Comparison of ENCODE assay signal across 8 cellular contexts in the genomic region with DNA sequence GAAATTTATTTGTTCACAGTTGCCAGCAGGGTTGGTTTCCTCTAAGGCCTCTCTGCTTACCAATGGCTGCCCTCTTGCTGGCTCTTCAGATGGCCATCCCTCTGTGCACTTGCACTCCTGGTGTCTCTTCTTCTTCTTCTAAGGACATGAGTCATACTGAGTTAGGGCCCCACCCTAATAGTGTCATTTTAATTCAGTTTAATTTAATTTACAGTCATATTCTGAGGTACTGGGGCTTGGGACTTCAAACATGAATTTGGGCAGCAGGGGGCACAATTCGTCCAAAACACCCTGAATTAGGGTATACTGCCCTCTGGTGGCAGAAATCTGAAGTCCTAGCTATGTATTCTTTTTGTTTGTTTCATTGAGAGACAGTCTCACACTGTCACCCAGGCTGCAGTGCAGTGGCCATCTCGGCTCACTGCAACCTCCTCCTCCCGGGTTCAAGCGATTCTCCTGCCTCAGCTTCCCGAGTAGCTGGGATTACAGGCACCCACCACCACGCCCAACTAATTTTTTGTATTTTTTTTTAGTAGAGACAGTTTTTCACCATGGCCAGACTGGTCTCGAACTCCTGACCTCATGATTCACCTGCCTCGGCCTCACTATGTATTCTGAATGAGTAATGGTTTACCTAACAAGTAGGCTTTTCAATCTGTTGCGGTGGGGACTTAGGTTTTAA. TPM values are rescaled to one million over a fixed set of nuclear protein-coding genes. Genes with fewer than 3 reads are reported as not detected.
DNase-seq lines count a peak whose midpoint lies in the region; ATAC-seq and TF ChIP-seq lines count a peak whose summit lies in the region.

No MANE protein-coding gene starts in this region.

- DNase-seq in A172 (ENCODE audit: low spot score) (peak; percentile 95), HL-60 (ENCODE audit: low read depth in 1 of 2, low spot score in 1 of 2) (peak; percentile 78 to 88), NCI-H82 (lab: John Stamatoyannopoulos, UW) (peak; percentile 97), dorsolateral prefrontal cortex (peak in 5 of 10 donors; percentile 31 to 78 (median 47)), medulla oblongata (ENCODE audit: extremely low spot score) (peak; percentile 94)
- DNase-seq in activated CD4-positive, alpha-beta T cell treated with anti-CD3 and anti-CD28 coated beads, Interleukin-2, amount 50 U/mL, for 24 hours (ENCODE audit: low read depth in 1 of 2, low spot score in 1 of 2) = peak; percentile 63 to 92
- DNase-seq in stimulated activated CD8-positive, alpha-beta memory T cell treated with anti-CD3 and anti-CD28 coated beads, Interleukin-12 subunit alpha, Interleukin-12 subunit beta, amount 100 ng/mL, for 4 hours (ENCODE audit: low read depth) = peak; percentile 48

- TF ChIP-seq CTCF in HL-60 (IDR thresholded peaks at IDR 0.05; ENCODE audit: insufficient read depth, low read length) = peak; percentile 93
- peak; percentile 82 to 98 (median 95) for TF ChIP-seq CTCF in dorsolateral prefrontal cortex (IDR thresholded peaks at IDR 0.05 in 54 of 56, conservative IDR thresholded peaks at IDR 0.05 in 2 of 56; ENCODE audit: low read depth in 1 of 56, partially characterized antibody in 56 of 56)

- peak; percentile 60 for ATAC-seq in GM18520 (IDR thresholded peaks at IDR 0.05; ENCODE audit: unreplicated experiment)

- no peak overlapping the region for H3K27ac ChIP-seq in HL-60 (replicated peaks)
- peak overlapping the region in 16 of 59 donors; percentile 1 to 56 (median 29) for H3K27ac ChIP-seq in dorsolateral prefrontal cortex

- H3K27me3 ChIP-seq in HL-60 (ENCODE audit: insufficient read depth, poor library complexity, severe bottlenecking) = no peaks in the 10 kb centered on the region
- H3K27me3 ChIP-seq in dorsolateral prefrontal cortex = no peaks in the 10 kb centered on the region

- intact Hi-C loops in dorsolateral prefrontal cortex (cut with DNase I) = no loop called here

- H3K4me3 ChIP-seq in HL-60 (replicated peaks; ENCODE audit: insufficient read depth, low read length) (no peak overlapping the region), dorsolateral prefrontal cortex (no peak overlapping the region)

RNA-seq across cellular contexts. Expression of a gene that starts 19.8 kb away (rescaled TPM):
- 44.5 and 51.0 TPM in 2 replicates for total RNA-seq in A172 (2014; rRNA removed; shearing (Covaris generic))
- 10 to 100 TPM; 23.6 to 51.6 (median 39.4) TPM for total RNA-seq in dorsolateral prefrontal cortex

RNA-seq across cellular contexts. Expression of a gene that starts 20.1 kb away (rescaled TPM):
- total RNA-seq in A172 (2014; rRNA removed; shearing (Covaris generic)) = 29.4 and 32.7 TPM in 2 replicates
- 10 to 100 TPM; 35.6 to 63.4 (median 50.9) TPM for total RNA-seq in dorsolateral prefrontal cortex

RNA-seq across cellular contexts. Expression of a gene that starts 54.7 kb away (rescaled TPM):
- total RNA-seq in A172 (2014; rRNA removed; shearing (Covaris generic)) = 76.1 and 91.6 TPM in 2 replicates
- 10 to 100 TPM; 11.8 to 39.6 (median 21.3) TPM for total RNA-seq in dorsolateral prefrontal cortex

RNA-seq across cellular contexts. Expression of a gene that starts 54.7 kb away (rescaled TPM):
- 1.6 and 6.5 TPM in 2 replicates for total RNA-seq in A172 (2014; rRNA removed; shearing (Covaris generic))
- total RNA-seq in dorsolateral prefrontal cortex = 10 to 100 TPM in 10 of 120 experiments, 1 to 10 TPM in 110; 2.9 to 21.9 (median 6.8) TPM
